ENCODE assay signal across 1 cellular context in the genomic region with DNA sequence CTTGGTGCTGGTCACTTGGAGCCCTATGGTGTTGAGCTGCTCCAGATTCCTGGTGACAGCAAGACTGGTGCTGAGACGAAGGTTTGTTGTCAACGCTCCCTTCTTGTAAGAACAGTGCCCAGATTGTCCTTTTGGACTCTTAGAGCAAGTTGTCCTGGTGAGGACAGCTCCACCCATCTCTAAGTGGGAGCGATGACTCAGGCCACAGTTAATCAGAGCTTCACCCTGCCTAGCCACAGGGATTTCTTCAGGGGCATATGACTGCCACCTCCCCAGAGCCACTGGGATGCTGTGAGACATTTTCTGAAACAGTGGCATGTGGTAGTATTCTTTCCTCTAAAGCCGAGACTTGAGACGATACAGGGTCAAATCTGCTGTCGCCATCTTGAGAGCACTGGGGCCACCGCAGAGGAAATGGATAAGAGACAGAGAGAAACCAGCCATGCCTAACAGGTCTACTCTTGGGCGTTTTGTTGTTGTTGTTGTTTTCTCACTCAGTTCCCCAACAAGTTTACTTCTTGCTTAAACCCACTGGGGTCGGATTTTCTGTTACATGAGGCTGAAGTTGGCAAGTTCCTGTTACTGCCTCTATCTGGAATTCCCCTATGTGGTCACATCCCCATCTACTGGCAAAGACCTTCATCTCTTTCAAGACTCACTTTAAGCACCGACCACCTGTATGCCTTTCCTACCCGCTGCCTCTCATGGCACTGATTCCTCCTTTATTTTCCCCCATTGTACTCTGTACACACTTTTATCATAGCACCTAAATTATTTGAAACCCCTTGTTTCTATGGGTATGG.
TF ChIP-seq lines count a peak whose summit lies in the region.

No MANE protein-coding gene starts in this region.

TF ChIP-seq in GM23338, 12 proteins besides CTCF, POLR2A, EP300 and RAD21 (continued from another document):
- TF ChIP-seq REST (IDR thresholded peaks at IDR 0.05; ENCODE audit: unreplicated experiment) (no peak), STAT1 (IDR thresholded peaks at IDR 0.05; ENCODE audit: unreplicated experiment) (no peak), EZH2 (IDR thresholded peaks at IDR 0.05; ENCODE audit: low read depth, unreplicated experiment) (no peak)
